Comparison of ENCODE assay signal across 19 cellular contexts in genomic region chr17:56823848-56824247, GRCh38. TPM values are rescaled to one million over a fixed set of nuclear protein-coding genes. Genes with fewer than 3 reads are reported as not detected.
DNase-seq lines count a peak whose midpoint lies in the region; ATAC-seq and TF ChIP-seq lines count a peak whose summit lies in the region.
"Had no signal": no experiment of that assay in that cellular context is flagged by ENCODE, and none has a peak within 500 bp of the region (broad histone marks: within the 10 kb centered on the region; RNA-seq: fewer than 3 reads in every experiment).

No MANE protein-coding gene starts in this region.

- CTCF ChIA-PET in SK-N-SH (lab: Yijun Ruan, JAX) (interaction anchor here (0.9 to 15.9 kb wide), 6 partner anchors 10 to 186 kb away, joined by 3 to 251 read pairs (median 4); partner anchors contain the start of gene COIL), HEK293 (lab: Yijun Ruan, JAX) (interaction anchor here (0.5 to 4.5 kb wide), 7 partner anchors 19 to 703 kb away, joined by 3 to 22 read pairs (median 4); partner anchors contain the start of gene COIL), mammary epithelial cell (lab: Charles Lee; ENCODE audit: low non-redundant PET) (no interaction called here)

- H3K9me2 ChIP-seq in SK-N-SH, result no peaks in the 10 kb centered on the region

- H3F3A ChIP-seq in SK-N-SH (replicated peaks; ENCODE audit: insufficient read depth), result no peaks in the 10 kb centered on the region

- H3K79me2 ChIP-seq in SK-N-SH (ENCODE audit: insufficient read depth) (peaks cover 6% of the 10 kb centered on the region; the same call in 1 of the 2 replicates), mammary epithelial cell (ENCODE audit: insufficient read depth, low read length) (no peaks in the 10 kb centered on the region)

- no peak overlapping the region for H3K4me2 ChIP-seq in SK-N-SH
- no peak overlapping the region for H3K4me2 ChIP-seq in mammary epithelial cell (ENCODE audit: insufficient read depth, low read depth, low read length)
- H3K4me2 ChIP-seq: BLaER1 had no signal

- DNase-seq in SK-N-SH (no peak), colonic mucosa (peak; percentile 52), mucosa of descending colon (no peak), NCI-H2227 (lab: John Stamatoyannopoulos, UW; ENCODE audit: unreplicated experiment) (no peak), mammary epithelial cell (no peak), hepatic stellate cell (ENCODE audit: low spot score) (no peak)
- DNase-seq: 8988T; CD4-positive, alpha-beta memory T cell; COR-L47; DMS 273 treated with DMSO at 0.1 percent for 48 hours; DMS53; DND-41; GOT3; H7 had no signal

- in situ Hi-C loops in mammary epithelial cell (cut with MboI; ENCODE audit: low sequenced_read_pairs in 2 of 2), result loop anchor here in 1 of 2 donors (10.0 kb wide), 1 partner anchor 111 kb away; no protein-coding TSS in a partner anchor

- H3K4me1 ChIP-seq in SK-N-SH (ENCODE audit: control insufficient read depth in 1 of 2, insufficient read depth in 2 of 2, low read depth in 1 of 2, low read length in 1 of 2) (peaks cover 0 to 2% of the 10 kb centered on the region in 2 experiments; a peak in 1 of 4 replicates), HEK293 (ENCODE audit: control insufficient read depth, insufficient read depth, low read length) (peaks cover 3% of the 10 kb centered on the region; the same call in 1 of the 2 replicates), colonic mucosa (no peaks in the 10 kb centered on the region), mucosa of descending colon (ENCODE audit: low read depth) (no peaks in the 10 kb centered on the region), mammary epithelial cell (ENCODE audit: insufficient read depth, low read length) (no peaks in the 10 kb centered on the region)

- POLR2A ChIA-PET in SK-N-SH (lab: Yijun Ruan, JAX), result interaction anchor here (1.4 kb wide), 1 partner anchor 90 kb away, joined by 4 read pairs; the partner anchor contains the start of gene TRIM25
- POLR2A ChIA-PET in HEK293 (lab: Yijun Ruan, JAX), result no interaction called here

- TF ChIP-seq EP300 in SK-N-SH (IDR thresholded peaks at IDR 0.05; ENCODE audit: borderline replicate concordance in 1 of 2, low read depth in 1 of 2, low read length in 1 of 2), result no peak

- H3K9ac ChIP-seq in SK-N-SH (no peak overlapping the region), colonic mucosa (ENCODE audit: low read depth in 2 of 2, low read length in 2 of 2) (no peak overlapping the region), mammary epithelial cell (ENCODE audit: insufficient read depth, low read length) (no peak overlapping the region)
- H3K9ac ChIP-seq: BLaER1 had no signal

- no peaks in the 10 kb centered on the region for H4K20me1 ChIP-seq in SK-N-SH (ENCODE audit: insufficient read depth)
- no peaks in the 10 kb centered on the region for H4K20me1 ChIP-seq in mammary epithelial cell (ENCODE audit: insufficient read depth, low read length)

- H3K27me3 ChIP-seq in SK-N-SH (ENCODE audit: insufficient read depth), result no peaks in the 10 kb centered on the region
- no peaks in the 10 kb centered on the region for H3K27me3 ChIP-seq in colonic mucosa
- no peaks in the 10 kb centered on the region for H3K27me3 ChIP-seq in mammary epithelial cell (ENCODE audit: insufficient read depth, low read length)
- H3K27me3 ChIP-seq: BLaER1 had no signal

- 93% methylated on average over 2 of the region's 2 CpGs for WGBS in SK-N-SH (ENCODE audit: low lambda C conversion rate)
- WGBS in mammary epithelial cell (ENCODE audit: low coverage, missing lambda C conversion rate), result 100% methylated on average over 2 of the region's 2 CpGs

- ATAC-seq in SK-N-SH treated with all-trans-retinoic acid at 6 μM for 48 hours (no peak), mucosa of descending colon (peak; percentile 75)
- ATAC-seq: GM12878, HCT116 had no signal

- intact Hi-C loops in colonic mucosa (cut with DNase I), result no loop called here
- intact Hi-C loops in mucosa of descending colon (cut with DNase I, micrococcal nuclease), result no loop called here
- intact Hi-C loops in mammary epithelial cell (cut with micrococcal nuclease), result no loop called here

- H3K4me3 ChIP-seq in SK-N-SH (ENCODE audit: low read depth in 2 of 2, low read length in 1 of 2) (no peak overlapping the region), HEK293 (ENCODE audit: low read depth, low read length) (no peak overlapping the region), colonic mucosa (no peak overlapping the region), mucosa of descending colon (no peak overlapping the region), mammary epithelial cell (replicated peaks in 1 of 3; ENCODE audit: insufficient read depth in 1 of 3, low read depth in 2 of 3, low read length in 3 of 3) (no peak overlapping the region)
- H3K4me3 ChIP-seq: BLaER1, GM12878 had no signal

- no peak for TF ChIP-seq RAD21 in SK-N-SH (IDR thresholded peaks at IDR 0.05; ENCODE audit: low read length)

- H3K9me3 ChIP-seq in SK-N-SH, result no peaks in the 10 kb centered on the region
- H3K9me3 ChIP-seq in HEK293 (ENCODE audit: control insufficient read depth, insufficient read depth, low read depth, low read length), result no peaks in the 10 kb centered on the region
- H3K9me3 ChIP-seq in colonic mucosa, result no peaks in the 10 kb centered on the region
- H3K9me3 ChIP-seq in mucosa of descending colon, result no peaks in the 10 kb centered on the region
- no peaks in the 10 kb centered on the region for H3K9me3 ChIP-seq in mammary epithelial cell (replicated peaks; ENCODE audit: insufficient read depth, low read length)
- H3K9me3 ChIP-seq: BLaER1 had no signal

- H3K27ac ChIP-seq in SK-N-SH (ENCODE audit: low read depth in 2 of 2, low read length in 1 of 2) (no peak overlapping the region), HEK293 (ENCODE audit: extremely low read depth, low read depth, low read length) (no peak overlapping the region), colonic mucosa (no peak overlapping the region), mammary epithelial cell (ENCODE audit: insufficient read depth, low read depth, low read length) (no peak overlapping the region)
- H3K27ac ChIP-seq: BLaER1 had no signal

- H2AFZ ChIP-seq in SK-N-SH (ENCODE audit: low read depth), result no peak overlapping the region
- H2AFZ ChIP-seq in mammary epithelial cell (ENCODE audit: low read depth, low read length), result no peak overlapping the region

- H3K36me3 ChIP-seq in SK-N-SH (replicated peaks in 1 of 2; ENCODE audit: control insufficient read depth in 1 of 2, insufficient read depth in 2 of 2, low read length in 1 of 2), result no peaks in the 10 kb centered on the region
- no peaks in the 10 kb centered on the region for H3K36me3 ChIP-seq in HEK293 (ENCODE audit: control insufficient read depth in 2 of 2, insufficient read depth in 1 of 2, low read length in 2 of 2)
- no peaks in the 10 kb centered on the region for H3K36me3 ChIP-seq in colonic mucosa
- H3K36me3 ChIP-seq in mucosa of descending colon (ENCODE audit: low read depth), result no peaks in the 10 kb centered on the region
- H3K36me3 ChIP-seq in mammary epithelial cell (ENCODE audit: insufficient read depth, low read length), result no peaks in the 10 kb centered on the region

- dilution Hi-C loops in mammary epithelial cell (cut with HindIII; ENCODE audit: low sequenced_read_pairs), result no loop called here

- BruUV-seq in mammary epithelial cell (replicated peaks; lab: Mats Ljungman, UMichigan), result no TSS peak

- TF ChIP-seq CTCF in SK-N-SH (IDR thresholded peaks at IDR 0.05), result no peak
- TF ChIP-seq CTCF in HEK293 (tag by site-specific recombination; IDR thresholded peaks at IDR 0.05), result no peak
- no peak for TF ChIP-seq CTCF in colonic mucosa (IDR thresholded peaks at IDR 0.05)
- TF ChIP-seq CTCF in mucosa of descending colon (IDR thresholded peaks at IDR 0.05), result no peak
- TF ChIP-seq CTCF in mammary epithelial cell (conservative IDR thresholded peaks at IDR 0.05 in 1 of 2, IDR thresholded peaks at IDR 0.05 in 1 of 2; ENCODE audit: extremely low read depth in 1 of 2, insufficient read depth in 1 of 2, low read depth in 1 of 2, low read length in 2 of 2), result no peak

TF ChIP-seq in SK-N-SH treated with all-trans-retinoic acid at 6 μM for 48 hours, 23 proteins besides CTCF, POLR2A, EP300 and RAD21:
- TF ChIP-seq RARB (CRISPR knock-in tag; IDR thresholded peaks at IDR 0.05) (no peak), ZNF8 (CRISPR knock-in tag; IDR thresholded peaks at IDR 0.05) (peak; percentile 39; the same call in 1 of the 2 replicates)

TF ChIP-seq in SK-N-SH, 30 proteins besides CTCF, POLR2A, EP300 and RAD21 (continues in another document):
- no peak for TF ChIP-seq IRF3 (IDR thresholded peaks at IDR 0.05; ENCODE audit: low read depth, low read length)

TF ChIP-seq in HEK293, 187 proteins besides CTCF, POLR2A, EP300 and RAD21 (continues in another document):
- TF ChIP-seq PRDM6 (tag by site-specific recombination; IDR thresholded peaks at IDR 0.05), result 0 out of 2 replicates have a peak, but pooled peaks have one; percentile 15
- peak; percentile 55; the same call in 1 of the 2 replicates for TF ChIP-seq ZNF146 (tag by site-specific recombination; IDR thresholded peaks at IDR 0.05)
- TF ChIP-seq GLI4 (tag by site-specific recombination; IDR thresholded peaks at IDR 0.05), result no peak

RNA-seq across cellular contexts. Expression of gene C17orf67, which starts 9.9 kb away (rescaled TPM):
- polyA plus RNA-seq in SK-N-SH (2012; rRNA removed) (1.6 and 1.7 TPM in 2 replicates), mammary epithelial cell (0.42 TPM)
- polyA plus RNA-seq in SK-N-SH (2012; cell fraction: cytosol; rRNA removed), result 1.6 and 1.9 TPM in 2 replicates
- polyA plus RNA-seq in SK-N-SH (2012; cell fraction: nucleus; rRNA removed), result 3.7 and 5.1 TPM in 2 replicates
- total RNA-seq in colonic mucosa (1 to 10 TPM; 1.4 to 1.7 TPM), mucosa of descending colon (1 to 10 TPM; 1.1 to 3.4 (median 1.1) TPM), mammary epithelial cell (1 to 10 TPM in 1 of 2 donors, under 1 TPM in 1; 0.17 to 2.6 TPM)
- polyA minus RNA-seq in mammary epithelial cell, result not detected

RNA-seq across cellular contexts. Expression of gene DGKE, which starts 10.1 kb away (rescaled TPM):
- polyA plus RNA-seq in SK-N-SH (2012; rRNA removed), result 2.4 and 2.8 TPM in 2 replicates
- polyA plus RNA-seq in SK-N-SH (2012; cell fraction: cytosol; rRNA removed), result 1.9 and 2.0 TPM in 2 replicates
- polyA plus RNA-seq in SK-N-SH (2012; cell fraction: nucleus; rRNA removed), result 13.8 and 15.7 TPM in 2 replicates
- 10 to 100 TPM in 1 of 2 donors, 1 to 10 TPM in 1; 7.8 to 10.5 TPM for total RNA-seq in colonic mucosa
- total RNA-seq in mucosa of descending colon, result 10 to 100 TPM in 1 of 3 donors, 1 to 10 TPM in 2; 5.8 to 22.2 (median 9.8) TPM
- total RNA-seq in mammary epithelial cell, result 10 to 100 TPM in 1 of 2 donors, 1 to 10 TPM in 1; 6.7 to 13.4 TPM
- 2.9 TPM for polyA plus RNA-seq in mammary epithelial cell
- polyA minus RNA-seq in mammary epithelial cell, result 5.4 TPM
